In genomic region chr17:38787999-38788398, GRCh38 we compare ENCODE assay signal across 1 cellular context. TPM values are rescaled to one million over a fixed set of nuclear protein-coding genes. Genes with fewer than 3 reads are reported as not detected.
"Had no signal": no experiment of that assay in that cellular context is flagged by ENCODE, and none has a peak within 500 bp of the region (broad histone marks: within the 10 kb centered on the region; RNA-seq: fewer than 3 reads in every experiment).

No MANE protein-coding gene starts in this region.

RNA-seq across cellular contexts. Expression of gene PCGF2, which starts 39.9 kb away (rescaled TPM):
- total RNA-seq: mononuclear cell had no signal
